ENCODE assay signal across 15 cellular contexts in genomic region chr7:142872106-142872675, GRCh38. TPM values are rescaled to one million over a fixed set of nuclear protein-coding genes. Genes with fewer than 3 reads are reported as not detected.
"Had no signal": no experiment of that assay in that cellular context is flagged by ENCODE, and none has a peak within 500 bp of the region (broad histone marks: within the 10 kb centered on the region; RNA-seq: fewer than 3 reads in every experiment).

No MANE protein-coding gene starts in this region.

- ATAC-seq: gastroesophageal sphincter; heart right ventricle; stimulated activated naive CD8-positive, alpha-beta T cell treated with anti-CD3 and anti-CD28 coated beads, Interleukin-15, amount 100 ng/mL, for 72 hours had no signal

- H3K27ac ChIP-seq: gastroesophageal sphincter, heart right ventricle, ovary, testis, upper lobe of left lung, VCaP had no signal

- H3K4me1 ChIP-seq: gastroesophageal sphincter, heart right ventricle, testis, upper lobe of left lung had no signal

- H3K27me3 Mint-ChIP-seq: activated naive CD8-positive, alpha-beta T cell treated with anti-CD3 and anti-CD28 coated beads for 36 hours; stimulated activated naive CD8-positive, alpha-beta T cell treated with anti-CD3 and anti-CD28 coated beads, Interleukin-15, amount 100 ng/mL, for 72 hours had no signal

- H3K27ac Mint-ChIP-seq: activated naive CD8-positive, alpha-beta T cell treated with anti-CD3 and anti-CD28 coated beads for 36 hours; memory B cell; nephron; stimulated activated naive CD8-positive, alpha-beta T cell treated with anti-CD3 and anti-CD28 coated beads, Interleukin-15, amount 100 ng/mL, for 72 hours had no signal

- H3K4me3 Mint-ChIP-seq: activated naive CD8-positive, alpha-beta T cell treated with anti-CD3 and anti-CD28 coated beads for 36 hours; memory B cell; nephron; stimulated activated naive CD8-positive, alpha-beta T cell treated with anti-CD3 and anti-CD28 coated beads, Interleukin-15, amount 100 ng/mL, for 72 hours had no signal

- H3K4me3 ChIP-seq: gastroesophageal sphincter, heart right ventricle, ovary, testis, upper lobe of left lung had no signal

- H3K27me3 ChIP-seq: ovary, testis, upper lobe of left lung had no signal

- H3K36me3 ChIP-seq: heart right ventricle, ovary, upper lobe of left lung had no signal

- H3K9me3 ChIP-seq: gastroesophageal sphincter, heart right ventricle, ovary, testis, upper lobe of left lung had no signal

- DNase-seq: activated CD4-positive, alpha-beta T cell treated with anti-CD3 and anti-CD28 coated beads for 1 hour; activated CD4-positive, alpha-beta T cell treated with anti-CD3 and anti-CD28 coated beads, Interleukin-2, amount 50 U/mL, for 4 hours; activated gamma-delta T cell treated with Interleukin-2 at 50 U/mL for 16 hours; activated naive CD8-positive, alpha-beta T cell treated with anti-CD3 and anti-CD28 coated beads for 36 hours; heart right ventricle; ovary; stimulated activated CD4-positive, alpha-beta T cell treated with anti-CD3 and anti-CD28 coated beads, Interleukin-1b, Interleukin-23, amount 100 ng/mL, for 48 hours; stimulated activated naive CD8-positive, alpha-beta T cell treated with anti-CD3 and anti-CD28 coated beads, Interleukin-15, amount 100 ng/mL, for 72 hours; upper lobe of left lung had no signal

- H3K9me3 Mint-ChIP-seq: activated naive CD8-positive, alpha-beta T cell treated with anti-CD3 and anti-CD28 coated beads for 36 hours; memory B cell; nephron; stimulated activated naive CD8-positive, alpha-beta T cell treated with anti-CD3 and anti-CD28 coated beads, Interleukin-15, amount 100 ng/mL, for 72 hours had no signal

- H3K4me1 Mint-ChIP-seq: activated naive CD8-positive, alpha-beta T cell treated with anti-CD3 and anti-CD28 coated beads for 36 hours; memory B cell; nephron; stimulated activated naive CD8-positive, alpha-beta T cell treated with anti-CD3 and anti-CD28 coated beads, Interleukin-15, amount 100 ng/mL, for 72 hours had no signal

RNA-seq across cellular contexts. Expression of gene TRPV6, which starts 13.4 kb away (rescaled TPM):
- total RNA-seq: activated naive CD8-positive, alpha-beta T cell treated with anti-CD3 and anti-CD28 coated beads for 36 hours; dermis microvascular lymphatic vessel endothelial cell; heart right ventricle had no signal
